In genomic region chr10:76036410-76036940, GRCh38 we compare ENCODE assay signal across 8 cellular contexts.
DNase-seq lines count a peak whose midpoint lies in the region; ATAC-seq lines count a peak whose summit lies in the region.

No MANE protein-coding gene starts in this region.

- ATAC-seq in GM21423 (IDR thresholded peaks at IDR 0.05; ENCODE audit: unreplicated experiment), result peak; percentile 74
- ATAC-seq in GM18520 (IDR thresholded peaks at IDR 0.05; ENCODE audit: unreplicated experiment), result no peak

- DNase-seq in EL, result peak; percentile 52
- DNase-seq in Kasumi-1 (lab: John Stamatoyannopoulos, UW), result peak; percentile 77 to 83
- peak; percentile 55 for DNase-seq in T1000 (lab: John Stamatoyannopoulos, UW)
- peak; percentile 24 for DNase-seq in cerebellum (ENCODE audit: low spot score)
- DNase-seq in kidney tubule cell (ENCODE audit: low spot score), result peak; percentile 69
- peak; percentile 5 for DNase-seq in stimulated activated CD4-positive, alpha-beta T cell treated with anti-CD3 and anti-CD28 coated beads, Interleukin-2, amount 100 ng/mL, for 4 hours (ENCODE audit: low read depth)

Comparison
In these comparisons a context has a peak if more than half of its experiments do, and no peak if none do; other contexts are left out.
1. DNase-seq: peak in every context shown above with its lines; median percentile 80 in Kasumi-1; 69 in kidney tubule cell; 55 in T1000; 52 in EL; 24 in cerebellum; 5 in stimulated activated CD4-positive, alpha-beta T cell treated with anti-CD3 and anti-CD28 coated beads, Interleukin-2, amount 100 ng/mL, for 4 hours.